Comparison of ENCODE assay signal across 9 cellular contexts in the genomic region with DNA sequence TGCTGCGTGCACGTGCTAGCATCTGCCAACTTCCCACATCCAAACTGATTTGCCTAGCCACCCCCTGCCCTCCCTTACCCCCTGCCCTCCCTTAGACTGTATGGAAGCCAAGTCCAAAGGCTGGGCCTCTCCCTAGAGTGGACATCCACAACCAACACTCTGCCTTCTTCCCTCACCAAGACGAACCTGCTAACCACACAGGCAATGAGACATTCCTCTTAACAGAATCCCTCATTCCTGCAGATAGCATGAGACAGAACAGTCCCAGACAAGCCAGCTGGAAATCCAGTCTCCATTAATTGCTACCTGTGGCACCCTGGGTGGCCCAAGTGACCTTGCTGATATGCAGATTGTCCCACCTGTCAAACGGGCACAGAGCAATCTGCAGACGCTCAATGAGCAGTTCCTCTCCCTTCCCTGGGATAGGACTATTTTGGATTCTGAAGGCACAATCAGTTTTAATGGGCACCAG.
"Had no signal": no experiment of that assay in that cellular context is flagged by ENCODE, and none has a peak within 500 bp of the region (broad histone marks: within the 10 kb centered on the region; RNA-seq: fewer than 3 reads in every experiment).

No MANE protein-coding gene starts in this region.

- H3K4me1 ChIP-seq: thyroid gland had no signal

- H3K36me3 Mint-ChIP-seq: memory B cell had no signal

- H3K27ac ChIP-seq: brain microvascular endothelial cell, ovary, thyroid gland had no signal

- DNase-seq: activated naive CD4-positive, alpha-beta T cell treated with anti-CD3 and anti-CD28 coated beads, Interleukin-2, amount 50 U/mL, for 16 hours; activated T-cell treated with anti-CD3 and anti-CD28 coated beads, Interleukin-2, amount 50 U/mL, for 1 hour; brain microvascular endothelial cell; heart left ventricle; ovary; stimulated activated CD4-positive, alpha-beta T cell treated with anti-CD3 and anti-CD28 coated beads, Interleukin-2, amount 100 ng/mL, for 48 hours; stimulated activated naive CD8-positive, alpha-beta T cell treated with anti-CD3 and anti-CD28 coated beads, Interleukin-15, amount 100 ng/mL, for 72 hours had no signal

- H3K27me3 Mint-ChIP-seq: stimulated activated naive CD8-positive, alpha-beta T cell treated with anti-CD3 and anti-CD28 coated beads, Interleukin-15, amount 100 ng/mL, for 72 hours had no signal

- H3K4me3 Mint-ChIP-seq: memory B cell; stimulated activated naive CD8-positive, alpha-beta T cell treated with anti-CD3 and anti-CD28 coated beads, Interleukin-15, amount 100 ng/mL, for 72 hours had no signal

- H3K27ac Mint-ChIP-seq: memory B cell; stimulated activated naive CD8-positive, alpha-beta T cell treated with anti-CD3 and anti-CD28 coated beads, Interleukin-15, amount 100 ng/mL, for 72 hours had no signal

- H3K4me1 Mint-ChIP-seq: memory B cell; stimulated activated naive CD8-positive, alpha-beta T cell treated with anti-CD3 and anti-CD28 coated beads, Interleukin-15, amount 100 ng/mL, for 72 hours had no signal

- H3K9me3 ChIP-seq: heart left ventricle, ovary, thyroid gland had no signal

- H3K27me3 ChIP-seq: brain microvascular endothelial cell, heart left ventricle, ovary, thyroid gland had no signal

- H3K4me3 ChIP-seq: ovary, thyroid gland had no signal

- H3K36me3 ChIP-seq: brain microvascular endothelial cell, heart left ventricle, ovary, thyroid gland had no signal
